1 cellular context compared by ENCODE assay signal in the genomic region with DNA sequence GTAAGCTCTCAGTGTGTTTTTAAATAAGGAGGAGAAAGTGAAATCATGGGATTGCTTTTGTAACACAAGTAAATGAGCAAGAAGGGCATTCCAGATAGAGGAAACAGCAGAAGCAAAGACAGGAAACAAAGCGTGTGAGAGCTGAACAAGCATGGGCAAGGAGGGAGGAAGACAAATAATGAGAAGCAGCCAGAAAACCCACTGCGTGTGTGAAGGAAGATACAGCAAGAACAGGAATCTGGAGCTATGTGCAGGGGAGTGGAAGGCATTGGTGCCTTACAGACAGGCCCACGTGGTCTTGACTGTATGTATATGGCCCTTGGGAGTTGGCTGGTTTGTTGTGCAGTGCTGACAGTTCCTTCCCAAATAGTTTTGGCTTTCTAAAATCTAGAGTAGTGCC.
TF ChIP-seq lines count a peak whose summit lies in the region.

No MANE protein-coding gene starts in this region.

TF ChIP-seq in HepG2, 621 proteins besides CTCF, POLR2A, EP300 and RAD21 (continued from another document):
- TF ChIP-seq, protein P1, sequence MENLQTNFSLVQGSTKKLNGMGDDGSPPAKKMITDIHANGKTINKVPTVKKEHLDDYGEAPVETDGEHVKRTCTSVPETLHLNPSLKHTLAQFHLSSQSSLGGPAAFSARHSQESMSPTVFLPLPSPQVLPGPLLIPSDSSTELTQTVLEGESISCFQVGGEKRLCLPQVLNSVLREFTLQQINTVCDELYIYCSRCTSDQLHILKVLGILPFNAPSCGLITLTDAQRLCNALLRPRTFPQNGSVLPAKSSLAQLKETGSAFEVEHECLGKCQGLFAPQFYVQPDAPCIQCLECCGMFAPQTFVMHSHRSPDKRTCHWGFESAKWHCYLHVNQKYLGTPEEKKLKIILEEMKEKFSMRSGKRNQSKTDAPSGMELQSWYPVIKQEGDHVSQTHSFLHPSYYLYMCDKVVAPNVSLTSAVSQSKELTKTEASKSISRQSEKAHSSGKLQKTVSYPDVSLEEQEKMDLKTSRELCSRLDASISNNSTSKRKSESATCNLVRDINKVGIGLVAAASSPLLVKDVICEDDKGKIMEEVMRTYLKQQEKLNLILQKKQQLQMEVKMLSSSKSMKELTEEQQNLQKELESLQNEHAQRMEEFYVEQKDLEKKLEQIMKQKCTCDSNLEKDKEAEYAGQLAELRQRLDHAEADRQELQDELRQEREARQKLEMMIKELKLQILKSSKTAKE (CRISPR knock-in tag; IDR thresholded peaks at IDR 0.05; ENCODE audit: borderline replicate concordance), result no peak
- no peak for TF ChIP-seq ZNF644 (CRISPR knock-in tag; IDR thresholded peaks at IDR 0.05; ENCODE audit: low read depth)
- no peak for TF ChIP-seq KDM3A (CRISPR knock-in tag; IDR thresholded peaks at IDR 0.05; ENCODE audit: low read depth)
